Comparison of ENCODE assay signal across 20 cellular contexts in genomic region chr20:56348306-56348695, GRCh38. TPM values are rescaled to one million over a fixed set of nuclear protein-coding genes. Genes with fewer than 3 reads are reported as not detected.
DNase-seq lines count a peak whose midpoint lies in the region; ATAC-seq and TF ChIP-seq lines count a peak whose summit lies in the region.
"Had no signal": no experiment of that assay in that cellular context is flagged by ENCODE, and none has a peak within 500 bp of the region (broad histone marks: within the 10 kb centered on the region; RNA-seq: fewer than 3 reads in every experiment).

No MANE protein-coding gene starts in this region.

- H3K36me3 Mint-ChIP-seq in endodermal cell (ENCODE audit: low read depth) (no peaks in the 10 kb centered on the region), endothelial cell (ENCODE audit: low read depth, unreplicated experiment) (no peaks in the 10 kb centered on the region)
- no peaks in the 10 kb centered on the region for H3K36me3 Mint-ChIP-seq in activated naive CD4-positive, alpha-beta T cell treated with anti-CD3 and anti-CD28 coated beads, Interleukin-2, amount 50 U/mL, for 72 hours

- H3K27ac Mint-ChIP-seq in endodermal cell, result peak overlapping the region; percentile 33
- H3K27ac Mint-ChIP-seq in activated naive CD4-positive, alpha-beta T cell treated with anti-CD3 and anti-CD28 coated beads, Interleukin-2, amount 50 U/mL, for 72 hours, result no peak overlapping the region
- no peak overlapping the region for H3K27ac Mint-ChIP-seq in endothelial cell (ENCODE audit: unreplicated experiment)
- H3K27ac Mint-ChIP-seq: activated naive CD8-positive, alpha-beta T cell treated with anti-CD3 and anti-CD28 coated beads, Interleukin-2, amount 50 U/mL, for 24 hours had no signal

- TF ChIP-seq CTCF in LNCaP clone FGC (IDR thresholded peaks at IDR 0.05; ENCODE audit: control insufficient read depth, extremely low read depth, insufficient read depth), result no peak
- TF ChIP-seq CTCF in endodermal cell (conservative IDR thresholded peaks at IDR 0.05), result no peak
- no peak for TF ChIP-seq CTCF in endothelial cell (IDR thresholded peaks at IDR 0.05; ENCODE audit: unreplicated experiment)

- H3K4me3 Mint-ChIP-seq in endodermal cell (peak overlapping the region; percentile 35), endothelial cell (ENCODE audit: unreplicated experiment) (no peak overlapping the region)
- H3K4me3 Mint-ChIP-seq: activated naive CD8-positive, alpha-beta T cell treated with anti-CD3 and anti-CD28 coated beads, Interleukin-2, amount 50 U/mL, for 24 hours had no signal

- no peak overlapping the region for H2BK120ac ChIP-seq in mesendoderm (ENCODE audit: low read depth, low read length)

- peaks cover 45% of the 10 kb centered on the region for H3K27me3 Mint-ChIP-seq in endodermal cell (ENCODE audit: insufficient read depth)
- peaks cover 4% of the 10 kb centered on the region for H3K27me3 Mint-ChIP-seq in endothelial cell (ENCODE audit: unreplicated experiment)

- no peaks in the 10 kb centered on the region for H3K79me1 ChIP-seq in mesendoderm (ENCODE audit: low read length)

- H3K4me2 ChIP-seq in mesendoderm (ENCODE audit: low read length), result no peak overlapping the region

- H3K4ac ChIP-seq in mesendoderm (ENCODE audit: low read depth, low read length), result no peak overlapping the region

- DNase-seq in COLO829 (ENCODE audit: low spot score), result peak; percentile 55
- peak; percentile 67 for DNase-seq in LNCaP clone FGC (ENCODE audit: low read depth)
- no peak for DNase-seq in endodermal cell
- peak; percentile 64 for DNase-seq in mesendoderm
- no peak for DNase-seq in activated naive CD4-positive, alpha-beta T cell treated with anti-CD3 and anti-CD28 coated beads, Interleukin-2, amount 50 U/mL, for 72 hours (ENCODE audit: low spot score in 2 of 2)
- DNase-seq in endothelial cell (ENCODE audit: low spot score), result no peak
- DNase-seq in Kasumi-1 (lab: John Stamatoyannopoulos, UW), result no peak
- DNase-seq: ACHN; activated naive CD8-positive, alpha-beta T cell treated with anti-CD3 and anti-CD28 coated beads, Interleukin-2, amount 50 U/mL, for 24 hours; caudate nucleus; DND-41; hypothalamus; IMR-90; left lung; NCI-H1930; stimulated activated CD4-positive, alpha-beta T cell treated with anti-CD3 and anti-CD28 coated beads, Interleukin-1b, Interleukin-23, amount 100 ng/mL, for 48 hours; upper lobe of right lung had no signal

- H3K56ac ChIP-seq in mesendoderm (ENCODE audit: low read length), result peak overlapping the region; percentile 53

- WGBS in endodermal cell (ENCODE audit: insufficient coverage in 1 of 2, insufficient read length in 1 of 2), 2 experiments, result 14 to 22% methylated on average over 1 to 6 of the region's 6 CpGs
- WGBS in mesendoderm (ENCODE audit: extremely low coverage, insufficient coverage, low lambda C conversion rate), result no CpG with 5 or more reads among the region's 6 CpGs

- no peaks in the 10 kb centered on the region for H3K36me3 ChIP-seq in endodermal cell (ENCODE audit: control insufficient read depth, insufficient read depth, low read length)
- H3K36me3 ChIP-seq in mesendoderm (ENCODE audit: control insufficient read depth, insufficient read depth, low read length), result no peaks in the 10 kb centered on the region
- H3K36me3 ChIP-seq: left lung, upper lobe of right lung had no signal

- H3K4me1 Mint-ChIP-seq in endodermal cell (peaks cover 34% of the 10 kb centered on the region), endothelial cell (ENCODE audit: unreplicated experiment) (peaks cover 12% of the 10 kb centered on the region)
- H3K4me1 Mint-ChIP-seq: activated naive CD8-positive, alpha-beta T cell treated with anti-CD3 and anti-CD28 coated beads, Interleukin-2, amount 50 U/mL, for 24 hours had no signal

- H3K9me3 Mint-ChIP-seq in endodermal cell (peaks cover 15% of the 10 kb centered on the region), endothelial cell (ENCODE audit: unreplicated experiment) (no peaks in the 10 kb centered on the region)
- no peaks in the 10 kb centered on the region for H3K9me3 Mint-ChIP-seq in activated naive CD4-positive, alpha-beta T cell treated with anti-CD3 and anti-CD28 coated beads, Interleukin-2, amount 50 U/mL, for 72 hours
- H3K9me3 Mint-ChIP-seq: activated naive CD8-positive, alpha-beta T cell treated with anti-CD3 and anti-CD28 coated beads, Interleukin-2, amount 50 U/mL, for 24 hours had no signal

- no peak overlapping the region for H3K27ac ChIP-seq in endodermal cell (ENCODE audit: low read depth, low read length)
- H3K27ac ChIP-seq in mesendoderm (ENCODE audit: low read depth, low read length), result no peak overlapping the region
- H3K27ac ChIP-seq: left lung, upper lobe of right lung had no signal

- H3K4me1 ChIP-seq in endodermal cell (ENCODE audit: control insufficient read depth, insufficient read depth, low read length), result no peaks in the 10 kb centered on the region
- peaks cover 8% of the 10 kb centered on the region for H3K4me1 ChIP-seq in mesendoderm (ENCODE audit: control insufficient read depth, low read depth, low read length)

- H3K18ac ChIP-seq in mesendoderm (ENCODE audit: low read length), result no peak overlapping the region

- peak overlapping the region; percentile 52 for H3K9ac ChIP-seq in endodermal cell (ENCODE audit: extremely low read depth, low read length, poor library complexity, severe bottlenecking)
- H3K9ac ChIP-seq in mesendoderm (ENCODE audit: low read length), result no peak overlapping the region

- no peak for ATAC-seq in activated naive CD4-positive, alpha-beta T cell treated with anti-CD3 and anti-CD28 coated beads, Interleukin-2, amount 50 U/mL, for 72 hours
- no peak for ATAC-seq in esophagus mucosa
- ATAC-seq: activated naive CD8-positive, alpha-beta T cell treated with anti-CD3 and anti-CD28 coated beads, Interleukin-2, amount 50 U/mL, for 24 hours; left lung; Right ventricle myocardium inferior; sciatic nerve; upper lobe of right lung had no signal

- H4K5ac ChIP-seq in mesendoderm (ENCODE audit: low read length), result no peak overlapping the region

- peaks cover 8% of the 10 kb centered on the region for H3K9me3 ChIP-seq in endodermal cell (ENCODE audit: control insufficient read depth, low read length)
- H3K9me3 ChIP-seq: left lung, upper lobe of right lung had no signal

- no peak overlapping the region for H3K4me3 ChIP-seq in LNCaP clone FGC (ENCODE audit: low read depth, low read length)
- H3K4me3 ChIP-seq in endodermal cell (ENCODE audit: low read length), result peak overlapping the region; percentile 62
- no peak overlapping the region for H3K4me3 ChIP-seq in mesendoderm (ENCODE audit: low read length)
- H3K4me3 ChIP-seq: left lung, upper lobe of right lung had no signal

- no peak overlapping the region for H3K23ac ChIP-seq in mesendoderm (ENCODE audit: low read length)

- peaks cover 12% of the 10 kb centered on the region for H3K27me3 ChIP-seq in endodermal cell (ENCODE audit: control insufficient read depth, insufficient read depth, low read length, poor library complexity, severe bottlenecking)
- no peaks in the 10 kb centered on the region for H3K27me3 ChIP-seq in mesendoderm (ENCODE audit: insufficient read depth, low read length, poor library complexity)

- H2AK5ac ChIP-seq in mesendoderm (ENCODE audit: low read length), result no peak overlapping the region

- no peak overlapping the region for H2BK15ac ChIP-seq in mesendoderm (replicated peaks; ENCODE audit: low read depth)

- H3K79me2 ChIP-seq in mesendoderm (ENCODE audit: control insufficient read depth, insufficient read depth, low read length), result no peaks in the 10 kb centered on the region

- no peak overlapping the region for H4K8ac ChIP-seq in mesendoderm (ENCODE audit: low read depth, low read length)

- H2BK5ac ChIP-seq in mesendoderm (ENCODE audit: low read length), result no peak overlapping the region

RNA-seq across cellular contexts. Expression of gene FAM210B, which starts 10.5 kb away (rescaled TPM):
- 10 to 100 TPM; 16.8 to 34.1 TPM for total RNA-seq in endodermal cell
- polyA plus RNA-seq in endodermal cell (2013, experiment 1 of 2), result 61.2 TPM
- 62.7 TPM for polyA plus RNA-seq in endodermal cell (2013, experiment 2 of 2)
- 17.0 TPM for polyA plus RNA-seq in mesendoderm (2013, experiment 1 of 2)
- 17.2 TPM for polyA plus RNA-seq in mesendoderm (2013, experiment 2 of 2)
- 1 to 10 TPM; 5.8 to 6.3 TPM for total RNA-seq in activated naive CD4-positive, alpha-beta T cell treated with anti-CD3 and anti-CD28 coated beads, Interleukin-2, amount 50 U/mL, for 72 hours
- total RNA-seq in endothelial cell (ENCODE audit: unreplicated experiment), result 20.1 TPM
- 24.7 TPM for total RNA-seq in esophagus mucosa

RNA-seq across cellular contexts. Expression of gene AURKA, which starts 43.7 kb away (rescaled TPM):
- total RNA-seq in endodermal cell (10 to 100 TPM; 56.3 to 85.9 TPM), endothelial cell (ENCODE audit: unreplicated experiment) (14.3 TPM), esophagus mucosa (14.5 TPM)
- polyA plus RNA-seq in endodermal cell (2013, experiment 1 of 2), result 64.2 TPM
- 75.5 TPM for polyA plus RNA-seq in endodermal cell (2013, experiment 2 of 2)
- polyA plus RNA-seq in mesendoderm (2013, experiment 1 of 2), result 91.0 TPM
- 89.8 TPM for polyA plus RNA-seq in mesendoderm (2013, experiment 2 of 2)
- 100 to 1,000 TPM in 1 of 2 donors, 10 to 100 TPM in 1; 93.0 to 130 TPM for total RNA-seq in activated naive CD4-positive, alpha-beta T cell treated with anti-CD3 and anti-CD28 coated beads, Interleukin-2, amount 50 U/mL, for 72 hours

RNA-seq across cellular contexts. Expression of gene CSTF1, which starts 44.1 kb away (rescaled TPM):
- total RNA-seq in endodermal cell (10 to 100 TPM; 47.9 to 50.1 TPM), endothelial cell (ENCODE audit: unreplicated experiment) (42.0 TPM), esophagus mucosa (18.5 TPM)
- polyA plus RNA-seq in endodermal cell (2013, experiment 1 of 2), result 45.1 TPM
- polyA plus RNA-seq in endodermal cell (2013, experiment 2 of 2), result 39.7 TPM
- polyA plus RNA-seq in mesendoderm (2013, experiment 1 of 2), result 39.7 TPM
- polyA plus RNA-seq in mesendoderm (2013, experiment 2 of 2), result 40.9 TPM
- 10 to 100 TPM; 68.5 to 88.7 TPM for total RNA-seq in activated naive CD4-positive, alpha-beta T cell treated with anti-CD3 and anti-CD28 coated beads, Interleukin-2, amount 50 U/mL, for 72 hours

Comparison
In these comparisons a context has a peak if more than half of its experiments do, and no peak if none do; other contexts are left out.
1. DNase-seq: peak in COLO829 (single experiment), LNCaP clone FGC (single experiment) and mesendoderm (single experiment); none in endodermal cell (single experiment), activated naive CD4-positive, alpha-beta T cell treated with anti-CD3 and anti-CD28 coated beads, Interleukin-2, amount 50 U/mL, for 72 hours (0 of 2), endothelial cell (single experiment) and Kasumi-1 (0 of 2).